ENCODE assay signal across 8 cellular contexts in the genomic region with DNA sequence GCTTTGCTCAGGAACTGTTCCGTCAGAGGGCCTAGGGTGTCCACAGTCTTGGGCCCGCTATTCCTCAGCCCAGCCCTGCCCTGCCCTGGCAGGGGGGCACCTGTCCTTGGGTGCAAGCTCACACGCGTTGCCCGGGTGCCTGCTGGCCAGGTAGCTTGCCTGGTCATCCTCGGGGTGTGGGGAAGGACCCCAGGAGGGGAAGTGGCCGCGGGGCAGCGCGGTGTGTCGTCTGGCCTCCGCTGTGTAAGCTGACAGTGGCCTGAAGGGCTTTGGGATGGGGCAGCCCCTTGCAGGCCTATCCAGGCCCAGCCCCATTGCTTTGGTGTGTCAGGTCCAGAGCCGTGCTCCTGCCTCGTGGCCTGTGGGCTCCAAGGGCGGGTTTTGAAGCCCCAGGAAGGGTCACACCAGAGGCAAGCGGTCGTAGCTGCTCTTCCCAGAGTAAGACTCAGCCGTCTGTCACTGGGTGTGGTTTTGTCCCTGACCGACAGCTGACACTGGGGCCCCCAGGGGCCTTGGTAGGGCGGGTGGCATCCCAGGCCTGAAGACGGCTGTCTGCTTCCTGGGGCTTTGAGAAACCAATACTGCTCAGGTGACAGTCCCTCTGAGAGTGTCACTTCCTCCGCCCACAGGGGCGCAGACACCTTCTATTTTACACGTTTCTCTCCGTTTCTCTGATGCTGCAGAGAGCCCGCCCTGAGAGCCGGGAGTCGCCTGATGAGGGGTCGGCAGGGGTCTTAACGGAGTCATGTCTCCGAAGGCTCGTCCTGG.
DNase-seq lines count a peak whose midpoint lies in the region; ATAC-seq, FAIRE-seq and TF ChIP-seq lines count a peak whose summit lies in the region.

No MANE protein-coding gene starts in this region.

- H3K4me3 ChIP-seq in endothelial cell of umbilical vein (replicated peaks in 1 of 3; ENCODE audit: insufficient read depth in 1 of 3, low read depth in 1 of 3, low read length in 3 of 3) (no peak overlapping the region), PC-9 (no peak overlapping the region)

- no peaks in the 10 kb centered on the region for H3K9me3 ChIP-seq in endothelial cell of umbilical vein (replicated peaks; ENCODE audit: control insufficient read depth, insufficient read depth, low read length)
- no peaks in the 10 kb centered on the region for H3K9me3 ChIP-seq in PC-9 (ENCODE audit: insufficient read depth, low read depth)

- H3K27ac ChIP-seq in endothelial cell of umbilical vein (ENCODE audit: insufficient read depth, low read depth, low read length) (peak overlapping the region; percentile 83), PC-9 (no peak overlapping the region)

- H3K9me1 ChIP-seq in endothelial cell of umbilical vein (replicated peaks; ENCODE audit: control insufficient read depth, extremely low read depth, insufficient read depth, low read length), result no peaks in the 10 kb centered on the region

- POLR2A ChIA-PET in endothelial cell of umbilical vein (lab: Charles Lee) (interaction anchor here (0.8 to 1.2 kb wide), 2 partner anchors 10 to 71 kb away, joined by 3 to 5 read pairs; no protein-coding TSS in a partner anchor), PC-9 (lab: Charles Lee; ENCODE audit: unreplicated experiment) (no interaction called here)

- DNase-seq in activated CD4-positive, alpha-beta T cell treated with anti-CD3 and anti-CD28 coated beads, Interleukin-2, amount 50 U/mL, for 1 hour, result peak; percentile 73
- DNase-seq in endothelial cell of umbilical vein (ENCODE audit: low read depth, low spot score) (no peak), iPS-NIHi11 (ENCODE audit: low spot score) (no peak), posterior vena cava (ENCODE audit: low spot score) (no peak), PC-9 (no peak)
- DNase-seq in stimulated activated CD4-positive, alpha-beta T cell treated with anti-CD3 and anti-CD28 coated beads, Interleukin-1b, Interleukin-23, amount 100 ng/mL, for 24 hours (ENCODE audit: low read depth in 4 of 4, low spot score in 1 of 4), result peak in 3 of 4 experiments; percentile 56 to 82 (median 68)

- H3K4me2 ChIP-seq in endothelial cell of umbilical vein (ENCODE audit: insufficient read depth, low read length), result peak overlapping the region; percentile 55
- H3K4me2 ChIP-seq in PC-9, result no peak overlapping the region

- H3K4me1 ChIP-seq in endothelial cell of umbilical vein (ENCODE audit: control insufficient read depth, extremely low read depth, insufficient read depth, low read length) (peaks cover 27% of the 10 kb centered on the region), PC-9 (replicated peaks; ENCODE audit: insufficient read depth) (no peaks in the 10 kb centered on the region)

- no peaks in the 10 kb centered on the region for H4K20me1 ChIP-seq in endothelial cell of umbilical vein (replicated peaks; ENCODE audit: control insufficient read depth, extremely low read depth, insufficient read depth, low read length)
- H4K20me1 ChIP-seq in PC-9 (ENCODE audit: insufficient read depth), result peaks cover 61% of the 10 kb centered on the region

- H3K79me2 ChIP-seq in endothelial cell of umbilical vein (ENCODE audit: control insufficient read depth, insufficient read depth, low read length) (peaks cover 75% of the 10 kb centered on the region), PC-9 (ENCODE audit: low read depth) (peaks cover 51% of the 10 kb centered on the region)

- H2AFZ ChIP-seq in endothelial cell of umbilical vein (ENCODE audit: low read depth, low read length) (no peak overlapping the region), PC-9 (no peak overlapping the region)

- TF ChIP-seq CTCF in endothelial cell of umbilical vein (IDR thresholded peaks at IDR 0.05; ENCODE audit: extremely low read depth in 1 of 2, insufficient read depth in 1 of 2, low read depth in 1 of 2, low read length in 2 of 2) (no peak), PC-9 (conservative IDR thresholded peaks at IDR 0.05) (no peak)

- H3K9me2 ChIP-seq in PC-9 (ENCODE audit: insufficient read depth), result no peaks in the 10 kb centered on the region

- peaks cover 4 to 14% of the 10 kb centered on the region in 2 experiments for H3K36me3 ChIP-seq in endothelial cell of umbilical vein (ENCODE audit: control insufficient read depth in 2 of 2, extremely low read depth in 1 of 2, insufficient read depth in 2 of 2, low read length in 2 of 2)
- H3K36me3 ChIP-seq in PC-9 (ENCODE audit: low read depth), result 0 out of 2 replicates have a peak, but pooled peaks cover 4% of the 10 kb centered on the region

- dilution Hi-C loops in endothelial cell of umbilical vein (cut with MboI; ENCODE audit: extremely low pct_ligation_motif_present, low sequenced_read_pairs), result loop anchor here (10.0 kb wide), 1 partner anchor 85 kb away; no protein-coding TSS in a partner anchor

- intact Hi-C loops in endothelial cell of umbilical vein (cut with micrococcal nuclease), result loop anchor here (2.0 kb wide), 2 partner anchors 15 to 69 kb away; no protein-coding TSS in a partner anchor
- intact Hi-C loops in posterior vena cava (cut with DNase I), result loop anchor here (5.0 kb wide), 2 partner anchors 68 to 518 kb away; no protein-coding TSS in a partner anchor
- intact Hi-C loops in PC-9 (cut with micrococcal nuclease; ENCODE audit: unreplicated experiment), result no loop called here

- H3K27me3 ChIP-seq in endothelial cell of umbilical vein (ENCODE audit: control insufficient read depth in 2 of 2, insufficient read depth in 2 of 2, low read length in 2 of 2) (no peaks in the 10 kb centered on the region), PC-9 (ENCODE audit: insufficient read depth, low read depth) (no peaks in the 10 kb centered on the region)

- BruUV-seq in endothelial cell of umbilical vein (replicated peaks; lab: Mats Ljungman, UMichigan) (TSS peak; percentile 45), PC-9 (replicated peaks; lab: Mats Ljungman, UMichigan) (no TSS peak)

- H3F3A ChIP-seq in PC-9 (ENCODE audit: insufficient read depth, low read depth), result no peaks in the 10 kb centered on the region

- peak overlapping the region; percentile 63 for H3K9ac ChIP-seq in endothelial cell of umbilical vein (replicated peaks; ENCODE audit: extremely low read depth, insufficient read depth, low read length)

- TF ChIP-seq POLR2A in endothelial cell of umbilical vein (IDR thresholded peaks at IDR 0.05; ENCODE audit: low read depth, low read length), result no peak

- FAIRE-seq in endothelial cell of umbilical vein (lab: Jason Lieb, UNC), result no peak

- peak; percentile 80 for ATAC-seq in GM19324 (IDR thresholded peaks at IDR 0.05; ENCODE audit: low FRiP score, unreplicated experiment)
- peak; percentile 89 for ATAC-seq in HG03175 (IDR thresholded peaks at IDR 0.05; ENCODE audit: unreplicated experiment)

- CTCF ChIA-PET in endothelial cell of umbilical vein (lab: Charles Lee) (interaction anchor here (1.0 to 2.0 kb wide), 8 partner anchors 9 to 81 kb away, joined by 3 to 10 read pairs (median 5); no protein-coding TSS in a partner anchor), PC-9 (lab: Charles Lee) (no interaction called here)

TF ChIP-seq in endothelial cell of umbilical vein, 7 proteins besides CTCF, POLR2A, EP300 and RAD21:
- TF ChIP-seq POLR2AphosphoS5 (IDR thresholded peaks at IDR 0.05; ENCODE audit: insufficient read depth, low read depth, low read length), result no peak
- TF ChIP-seq JUN (IDR thresholded peaks at IDR 0.05; ENCODE audit: borderline replicate concordance, insufficient read depth, insufficient read length, low read depth), result no peak

Comparison
In these comparisons a context has a peak if more than half of its experiments do, and no peak if none do; other contexts are left out.
1. DNase-seq: peak in activated CD4-positive, alpha-beta T cell treated with anti-CD3 and anti-CD28 coated beads, Interleukin-2, amount 50 U/mL, for 1 hour (single experiment) and stimulated activated CD4-positive, alpha-beta T cell treated with anti-CD3 and anti-CD28 coated beads, Interleukin-1b, Interleukin-23, amount 100 ng/mL, for 24 hours (3 of 4); none in endothelial cell of umbilical vein (single experiment), iPS-NIHi11 (single experiment), posterior vena cava (single experiment) and PC-9 (0 of 2).